ENCODE assay signal across 8 cellular contexts in the genomic region with DNA sequence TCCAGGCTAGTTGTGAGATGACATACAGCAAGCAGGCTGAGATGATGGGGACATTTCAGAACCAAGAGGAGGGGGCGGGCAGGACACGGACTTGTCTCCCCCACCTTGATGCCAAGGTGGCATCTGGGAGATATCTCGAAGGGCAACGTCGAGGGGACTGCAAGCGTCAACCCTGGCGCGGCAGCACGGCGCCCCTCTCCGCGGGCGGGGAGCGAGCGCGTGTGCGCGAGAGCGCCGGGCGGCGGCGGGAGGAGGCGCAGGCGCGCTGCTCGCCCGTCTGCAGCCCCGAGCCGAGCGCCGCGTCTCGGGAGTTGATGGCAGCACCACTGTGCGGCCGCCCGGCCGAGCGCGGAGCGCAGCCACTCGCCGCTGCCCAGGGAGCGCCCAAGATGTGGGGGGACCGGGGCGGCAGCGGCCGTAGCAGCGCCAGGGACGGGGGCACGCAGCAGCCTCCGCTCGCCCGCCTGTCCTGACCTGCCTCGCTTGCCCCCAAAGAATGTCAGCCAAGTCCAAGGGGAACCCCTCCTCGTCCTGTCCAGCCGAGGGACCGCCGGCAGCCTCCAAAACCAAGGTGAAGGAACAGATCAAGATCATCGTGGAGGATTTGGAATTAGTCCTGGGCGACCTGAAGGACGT. TPM values are rescaled to one million over a fixed set of nuclear protein-coding genes. Genes with fewer than 3 reads are reported as not detected.
A peak's percentile ranks its signal among the peaks of the same experiment; 100 is the strongest.
DNase-seq lines count a peak whose midpoint lies in the region; ATAC-seq and TF ChIP-seq lines count a peak whose summit lies in the region.

A gene (plus strand): TSS at position 310 of the 636 bp plus-strand sequence.

- in situ Hi-C loops in GM13977 (cut with MboI; ENCODE audit: low pct_unique_long_range_greater_than_20kb, low sequenced_read_pairs, unreplicated experiment) (no loop called here), T47D (cut with HindIII; ENCODE audit: low pct_unique_long_range_greater_than_20kb, low sequenced_read_pairs) (no loop called here), gastrocnemius medialis (cut with MboI; ENCODE audit: low sequenced_read_pairs in 4 of 4) (loop anchor here in 3 of 4 donors (10.0 to 25.0 kb wide), 4 partner anchors 402 to 1002 kb away; a partner anchor contains a TSS)

- peak within 1 kb of the TSS; percentile 78 to 82 (median 82) for H3K27ac ChIP-seq in gastrocnemius medialis

- intact Hi-C loops in gastrocnemius medialis (cut with DNase I; ENCODE audit: low total_unique reads) = no loop called here

- no peaks in the 10 kb centered on the region for H3K9me3 ChIP-seq in gastrocnemius medialis

- ATAC-seq in HG02970 (IDR thresholded peaks at IDR 0.05; ENCODE audit: low FRiP score, unreplicated experiment) (peak; percentile 75), gastrocnemius medialis (peak; percentile 60 to 66)

- TF ChIP-seq POLR2A in gastrocnemius medialis (IDR thresholded peaks at IDR 0.05) = peak; percentile 23 to 47

- no peak for TF ChIP-seq CTCF in AG10803 (conservative IDR thresholded peaks at IDR 0.05; ENCODE audit: low read length)
- peak; percentile 25 for TF ChIP-seq CTCF in GM13977 (IDR thresholded peaks at IDR 0.05; ENCODE audit: extremely low read depth, insufficient read depth, missing control alignments)
- TF ChIP-seq CTCF in gastrocnemius medialis (IDR thresholded peaks at IDR 0.05 in 4 of 5, conservative IDR thresholded peaks at IDR 0.05 in 1 of 5) = peak in 2 of 5 experiments; percentile 41 to 55

- no peaks in the 10 kb centered on the region for H3K27me3 ChIP-seq in gastrocnemius medialis

- DNase-seq in AG10803 (ENCODE audit: low read depth) = peak; percentile 71
- DNase-seq in GM13977 (ENCODE audit: low spot score) = peak; percentile 64
- peak; percentile 44 to 47 for DNase-seq in NOMO-1 (lab: John Stamatoyannopoulos, UW; ENCODE audit: unreplicated experiment in 2 of 2)
- peak; percentile 55 to 56 for DNase-seq in T47D (ENCODE audit: low read depth in 1 of 2, low spot score in 1 of 2)
- peak; percentile 85 for DNase-seq in iPS-NIHi11 (ENCODE audit: low spot score)
- DNase-seq in gastrocnemius medialis = peak; percentile 22 to 49
- no peak for DNase-seq in DMS153 (lab: John Stamatoyannopoulos, UW)

- peaks cover 25 to 29% of the 10 kb centered on the region in 2 donors for H3K4me1 ChIP-seq in gastrocnemius medialis

- peak within 1 kb of the TSS; percentile 90 for H3K4me3 ChIP-seq in AG10803 (ENCODE audit: low read length)
- peak within 1 kb of the TSS; percentile 72 to 90 (median 82) for H3K4me3 ChIP-seq in gastrocnemius medialis

- H3K36me3 ChIP-seq in gastrocnemius medialis = no peaks in the 10 kb centered on the region

RNA-seq across cellular contexts. Expression of the gene that starts here (rescaled TPM):
- 1 to 10 TPM in 3 of 4 donors, under 1 TPM in 1; 0.66 to 3.9 (median 2.6) TPM for total RNA-seq in gastrocnemius medialis

Comparison
In these comparisons a context has a peak if more than half of its experiments do, and no peak if none do; other contexts are left out.
1. in situ Hi-C loops: an anchor here in gastrocnemius medialis (10.0 to 25.0 kb wide); none called in GM13977 and T47D.